Comparison of ENCODE assay signal across 8 cellular contexts in the genomic region with DNA sequence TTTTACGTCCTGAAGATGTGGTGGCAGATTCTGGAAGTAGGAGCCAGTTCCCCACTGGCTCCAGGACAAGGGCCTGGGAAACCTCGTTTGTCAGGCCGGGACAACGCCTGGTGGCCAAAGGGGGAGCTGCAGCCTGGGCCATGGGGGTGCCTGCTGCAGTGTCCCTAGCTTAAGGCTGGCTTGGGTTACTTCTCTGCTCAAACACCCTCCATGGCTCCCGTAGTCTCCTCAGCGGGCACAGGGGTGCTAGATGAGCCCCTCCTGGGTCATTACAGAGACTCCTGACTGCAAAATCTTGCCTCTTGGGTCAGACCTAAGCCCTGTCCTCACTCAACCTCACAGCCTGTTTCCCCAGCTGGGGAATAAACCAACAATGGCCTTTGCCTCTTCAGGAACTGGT. TPM values are rescaled to one million over a fixed set of nuclear protein-coding genes. Genes with fewer than 3 reads are reported as not detected.
A peak's percentile ranks its signal among the peaks of the same experiment; 100 is the strongest.
DNase-seq lines count a peak whose midpoint lies in the region; ATAC-seq and TF ChIP-seq lines count a peak whose summit lies in the region.

No MANE protein-coding gene starts in this region.

- H3K79me2 ChIP-seq in fibroblast of lung (ENCODE audit: control insufficient read depth, insufficient read depth, low read length): no peaks in the 10 kb centered on the region

- intact Hi-C loops in left ventricle myocardium superior (cut with micrococcal nuclease): no loop called here
- intact Hi-C loops in Panc1 (cut with micrococcal nuclease; ENCODE audit: unreplicated experiment): no loop called here
- intact Hi-C loops in tibial artery (cut with DNase I; ENCODE audit: low total_unique reads): no loop called here

- ATAC-seq in left ventricle myocardium superior (no peak), Panc1 (peak; percentile 81), GM21526 (IDR thresholded peaks at IDR 0.05; ENCODE audit: low FRiP score, unreplicated experiment) (no peak), HG03280 (IDR thresholded peaks at IDR 0.05; ENCODE audit: unreplicated experiment) (no peak)

- TF ChIP-seq CTCF in cardiac muscle cell (IDR thresholded peaks at IDR 0.05; ENCODE audit: low read depth, low read length): peak; percentile 69
- TF ChIP-seq CTCF in Panc1 (IDR thresholded peaks at IDR 0.05): peak; percentile 78
- TF ChIP-seq CTCF in fibroblast of lung (conservative IDR thresholded peaks at IDR 0.05 in 1 of 2, IDR thresholded peaks at IDR 0.05 in 1 of 2; ENCODE audit: low read depth in 1 of 2, low read length in 2 of 2): peak; percentile 52 to 76
- TF ChIP-seq CTCF in tibial artery (IDR thresholded peaks at IDR 0.05): peak; percentile 13 to 31

- DNase-seq in cardiac muscle cell (ENCODE audit: low read depth in 1 of 2, low spot score in 1 of 2) (peak; percentile 50 to 56), left ventricle myocardium superior (no peak), Panc1 (ENCODE audit: low read depth, low spot score) (no peak), fibroblast of lung (ENCODE audit: low read depth in 2 of 2) (peak; percentile 21 to 29), tibial artery (no peak), NCI-H2081 (lab: John Stamatoyannopoulos, UW) (no peak)

- H3K4me2 ChIP-seq in fibroblast of lung (ENCODE audit: extremely low read depth, insufficient read depth, low read length): no peak overlapping the region

- no peak overlapping the region for H3K4me3 ChIP-seq in cardiac muscle cell
- no peak overlapping the region for H3K4me3 ChIP-seq in Panc1 (ENCODE audit: low read depth in 2 of 2, low read length in 2 of 2)
- no peak overlapping the region for H3K4me3 ChIP-seq in fibroblast of lung (replicated peaks in 1 of 4; ENCODE audit: control extremely low read depth in 1 of 4, insufficient read depth in 1 of 4, low read depth in 3 of 4, low read length in 4 of 4)
- H3K4me3 ChIP-seq in tibial artery: no peak overlapping the region

- H3K27ac ChIP-seq in cardiac muscle cell: no peak overlapping the region
- H3K27ac ChIP-seq in Panc1 (ENCODE audit: low read length): no peak overlapping the region
- no peak overlapping the region for H3K27ac ChIP-seq in fibroblast of lung (ENCODE audit: insufficient read depth, low read length)
- H3K27ac ChIP-seq in tibial artery: no peak overlapping the region

- no peak overlapping the region for H2AFZ ChIP-seq in fibroblast of lung (ENCODE audit: low read length)

- in situ Hi-C loops in Panc1 (cut with HindIII; ENCODE audit: low pct_unique_long_range_greater_than_20kb, low sequenced_read_pairs): no loop called here

- H3K9me3 ChIP-seq in cardiac muscle cell (ENCODE audit: low read depth): no peaks in the 10 kb centered on the region
- no peaks in the 10 kb centered on the region for H3K9me3 ChIP-seq in Panc1 (ENCODE audit: control insufficient read depth, insufficient read depth, low read depth, low read length)
- no peaks in the 10 kb centered on the region for H3K9me3 ChIP-seq in fibroblast of lung (ENCODE audit: control insufficient read depth, insufficient read depth, low read depth, low read length)
- no peaks in the 10 kb centered on the region for H3K9me3 ChIP-seq in tibial artery

- no peaks in the 10 kb centered on the region for H3K4me1 ChIP-seq in cardiac muscle cell (ENCODE audit: low read depth)
- H3K4me1 ChIP-seq in Panc1 (ENCODE audit: control insufficient read depth, insufficient read depth, low read length): no peaks in the 10 kb centered on the region
- H3K4me1 ChIP-seq in fibroblast of lung (ENCODE audit: control insufficient read depth, extremely low read depth, insufficient read depth, low read length): no peaks in the 10 kb centered on the region
- no peaks in the 10 kb centered on the region for H3K4me1 ChIP-seq in tibial artery

- H3K27me3 ChIP-seq in cardiac muscle cell (no peaks in the 10 kb centered on the region), Panc1 (ENCODE audit: control insufficient read depth, insufficient read depth, low read length) (no peaks in the 10 kb centered on the region), fibroblast of lung (ENCODE audit: control insufficient read depth, insufficient read depth, low read length) (peaks cover 7% of the 10 kb centered on the region), tibial artery (peaks cover 0 to 49% of the 10 kb centered on the region in 2 donors)

- no TSS peak for BruUV-seq in Panc1 (replicated peaks; lab: Mats Ljungman, UMichigan)

- no peak overlapping the region for H3K9ac ChIP-seq in fibroblast of lung (ENCODE audit: insufficient read depth, low read length)

- no peaks in the 10 kb centered on the region for H4K20me1 ChIP-seq in fibroblast of lung (ENCODE audit: control insufficient read depth, extremely low read depth, insufficient read depth, low read length)

- H3K36me3 ChIP-seq in cardiac muscle cell (no peaks in the 10 kb centered on the region), Panc1 (ENCODE audit: control insufficient read depth, insufficient read depth, low read length) (no peaks in the 10 kb centered on the region), fibroblast of lung (ENCODE audit: control insufficient read depth, insufficient read depth, low read length) (no peaks in the 10 kb centered on the region), tibial artery (no peaks in the 10 kb centered on the region)

- POLR2A ChIA-PET in Panc1 (lab: Charles Lee): interaction anchor here (0.6 kb wide), 1 partner anchor 1224 kb away, joined by 4 read pairs; no protein-coding TSS in a partner anchor

- CTCF ChIA-PET in Panc1 (lab: Charles Lee): interaction anchor here (0.7 to 1.6 kb wide), 3 partner anchors 9 to 91 kb away, joined by 3 read pairs; a partner anchor contains a TSS

RNA-seq across cellular contexts. Expression of a gene that starts 14.7 kb away (rescaled TPM):
- total RNA-seq in cardiac muscle cell: 7.5 and 8.4 TPM in 2 replicates
- 2.2 and 6.7 TPM in 2 replicates for polyA plus RNA-seq in cardiac muscle cell
- 0.50 TPM for total RNA-seq in left ventricle myocardium superior
- 0.46 TPM for total RNA-seq in Panc1 (2021; ENCODE audit: unreplicated experiment)
- polyA plus RNA-seq in Panc1 (2012; ENCODE audit: insufficient read length): 0.78 TPM
- total RNA-seq in fibroblast of lung: 0.51 and 0.66 TPM in 2 replicates
- polyA plus RNA-seq in fibroblast of lung: 0.10 and 0.23 TPM in 2 replicates
- polyA plus RNA-seq in fibroblast of lung (2012): 0.29 and 0.76 TPM in 2 replicates
- polyA minus RNA-seq in fibroblast of lung (ENCODE audit: low replicate concordance): 0.27 and 0.78 TPM in 2 replicates

RNA-seq across cellular contexts. Expression of a gene that starts 24.1 kb away (rescaled TPM):
- total RNA-seq in cardiac muscle cell (10.6 and 12.5 TPM in 2 replicates), left ventricle myocardium superior (9.4 TPM), Panc1 (2021; ENCODE audit: unreplicated experiment) (6.1 TPM), fibroblast of lung (0.50 and 0.51 TPM in 2 replicates)
- polyA plus RNA-seq in cardiac muscle cell (23.0 and 29.9 TPM in 2 replicates), fibroblast of lung (0.62 and 0.69 TPM in 2 replicates)
- polyA plus RNA-seq in Panc1 (2012; ENCODE audit: insufficient read length): 4.7 TPM
- polyA plus RNA-seq in fibroblast of lung (2012): 0.96 and 1.1 TPM in 2 replicates
- 0.56 and 0.59 TPM in 2 replicates for polyA minus RNA-seq in fibroblast of lung (ENCODE audit: low replicate concordance)

RNA-seq across cellular contexts. Expression of a gene that starts 36.8 kb away (rescaled TPM):
- total RNA-seq in cardiac muscle cell (119 and 172 TPM in 2 replicates), left ventricle myocardium superior (1,297 TPM), Panc1 (2021; ENCODE audit: unreplicated experiment) (287 TPM), fibroblast of lung (215 and 221 TPM in 2 replicates)
- polyA plus RNA-seq in cardiac muscle cell (806 and 843 TPM in 2 replicates), fibroblast of lung (306 and 472 TPM in 2 replicates)
- polyA plus RNA-seq in Panc1 (2012; ENCODE audit: insufficient read length): 549 TPM
- 534 and 556 TPM in 2 replicates for polyA plus RNA-seq in fibroblast of lung (2012)
- polyA minus RNA-seq in fibroblast of lung (ENCODE audit: low replicate concordance): 197 and 217 TPM in 2 replicates

RNA-seq across cellular contexts. Expression of a gene that starts 37.5 kb away (rescaled TPM):
- total RNA-seq in cardiac muscle cell (4.1 and 11.9 TPM in 2 replicates), left ventricle myocardium superior (0.67 TPM), Panc1 (2021; ENCODE audit: unreplicated experiment) (1.8 TPM), fibroblast of lung (3.1 and 5.8 TPM in 2 replicates)
- polyA plus RNA-seq in cardiac muscle cell (0.60 and 1.5 TPM in 2 replicates), fibroblast of lung (0.32 and 0.47 TPM in 2 replicates)
- 4.2 TPM for polyA plus RNA-seq in Panc1 (2012; ENCODE audit: insufficient read length)
- 0.92 and 0.96 TPM in 2 replicates for polyA plus RNA-seq in fibroblast of lung (2012)
- polyA minus RNA-seq in fibroblast of lung (ENCODE audit: low replicate concordance): 0.27 TPM in 1 of 2 replicates, not detected in the other

Comparison
In these comparisons a context has a peak if more than half of its experiments do, and no peak if none do; other contexts are left out.
1. DNase-seq: peak in cardiac muscle cell (2 of 2) and fibroblast of lung (2 of 2); none in left ventricle myocardium superior (single experiment), Panc1 (single experiment), tibial artery (0 of 2) and NCI-H2081 (0 of 2).
2. CTCF ChIP-seq: peak in every context shown above with its lines; median percentile 78 in Panc1; 69 in cardiac muscle cell; 64 in fibroblast of lung; 22 in tibial artery.